In the genomic region with DNA sequence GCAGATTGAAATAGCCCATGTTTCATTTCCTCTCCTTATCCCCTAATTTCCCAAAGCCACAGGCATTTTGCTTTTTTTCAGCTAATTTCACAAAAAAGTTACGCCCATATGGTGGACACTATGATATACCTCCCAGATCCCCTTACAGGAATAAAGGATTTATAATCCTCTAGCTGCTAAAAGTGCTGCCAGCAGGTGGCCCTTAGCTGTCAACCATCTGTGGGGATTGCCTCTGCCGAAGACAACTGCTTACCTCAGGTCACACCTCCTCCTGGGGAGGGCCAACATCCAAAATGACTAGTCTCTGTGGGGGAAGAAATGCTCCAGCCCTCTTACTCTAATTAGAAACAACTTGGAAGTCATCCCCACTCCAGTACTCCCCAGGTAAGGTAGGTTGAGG, we compare ENCODE assay signal across 23 cellular contexts.
A peak's percentile ranks its signal among the peaks of the same experiment; 100 is the strongest.
DNase-seq lines count a peak whose midpoint lies in the region; ATAC-seq, FAIRE-seq and TF ChIP-seq lines count a peak whose summit lies in the region.
"Had no signal": no experiment of that assay in that cellular context is flagged by ENCODE, and none has a peak within 500 bp of the region (broad histone marks: within the 10 kb centered on the region; RNA-seq: fewer than 3 reads in every experiment).

No MANE protein-coding gene starts in this region.

- FAIRE-seq in kidney (lab: Jason Lieb, UNC), result no peak
- FAIRE-seq: islet of Langerhans had no signal

- H3K36me3 ChIP-seq in HEK293 (ENCODE audit: control insufficient read depth in 2 of 2, insufficient read depth in 1 of 2, low read length in 2 of 2), result peaks cover 0 to 9% of the 10 kb centered on the region in 2 experiments; a peak in 2 of 3 replicates
- H3K36me3 ChIP-seq in WERI-Rb-1, result no peaks in the 10 kb centered on the region
- no peaks in the 10 kb centered on the region for H3K36me3 ChIP-seq in kidney (ENCODE audit: control insufficient read depth in 1 of 2, insufficient read depth in 2 of 2, low read length in 2 of 2)
- H3K36me3 ChIP-seq: sigmoid colon, SJCRH30, tibial nerve had no signal

- H3K9me3 ChIP-seq in HEK293 (ENCODE audit: control insufficient read depth, insufficient read depth, low read depth, low read length), result no peaks in the 10 kb centered on the region
- H3K9me3 ChIP-seq in WERI-Rb-1 (ENCODE audit: severe bottlenecking), result no peaks in the 10 kb centered on the region
- no peaks in the 10 kb centered on the region for H3K9me3 ChIP-seq in kidney (ENCODE audit: control insufficient read depth in 1 of 2, low read length in 2 of 2)
- H3K9me3 ChIP-seq: Caco-2, sigmoid colon, SJCRH30, tibial nerve had no signal

- TF ChIP-seq CTCF in HEK293 (tag by site-specific recombination; IDR thresholded peaks at IDR 0.05), result peak; percentile 13; the same call in 1 of the 2 replicates
- 0 out of 2 replicates have a peak, but pooled peaks have one; percentile 32 for TF ChIP-seq CTCF in WERI-Rb-1 (IDR thresholded peaks at IDR 0.05; ENCODE audit: low read depth, low read length)
- TF ChIP-seq CTCF in kidney (IDR thresholded peaks at IDR 0.05; ENCODE audit: borderline replicate concordance, extremely low read depth, insufficient read depth), result peak; percentile 19

- H3K27me3 ChIP-seq in WERI-Rb-1 (ENCODE audit: insufficient read depth, low read depth, severe bottlenecking), result no peaks in the 10 kb centered on the region
- H3K27me3 ChIP-seq: sigmoid colon, SJCRH30, tibial nerve had no signal

- H3K27ac ChIP-seq in HEK293 (ENCODE audit: extremely low read depth, low read depth, low read length) (no peak overlapping the region), WERI-Rb-1 (no peak overlapping the region), kidney (ENCODE audit: low read depth in 2 of 2, low read length in 2 of 2) (no peak overlapping the region)
- H3K27ac ChIP-seq: coronary artery, sigmoid colon, SJCRH30, tibial nerve had no signal

- DNase-seq in D341Med (ENCODE audit: low spot score), result peak; percentile 56
- DNase-seq in WERI-Rb-1, result peak; percentile 75
- no peak for DNase-seq in kidney
- DNase-seq in AML-193 (lab: John Stamatoyannopoulos, UW), result no peak
- DNase-seq: activated CD4-positive, alpha-beta T cell treated with anti-CD3 and anti-CD28 coated beads, Interleukin-2, amount 50 U/mL, for 4 hours; activated T-cell treated with anti-CD3 and anti-CD28 coated beads, Interleukin-2, amount 50 U/mL, for 4 hours; Caco-2; H9; mammary epithelial cell; MV-4-11; naive B cell; NCI-H187 treated with DMSO at 0.1 percent for 48 hours; NCI-H526 treated with DMSO at 0.1 percent for 48 hours; sigmoid colon; SJCRH30; T-helper 17 cell had no signal

- H3K4me3 ChIP-seq in HEK293 (ENCODE audit: low read depth, low read length), result no peak overlapping the region
- no peak overlapping the region for H3K4me3 ChIP-seq in WERI-Rb-1 (ENCODE audit: low read depth, low read length)
- no peak overlapping the region for H3K4me3 ChIP-seq in kidney (ENCODE audit: low read length in 2 of 2)
- H3K4me3 ChIP-seq: coronary artery, sigmoid colon, SJCRH30, tibial nerve had no signal

- intact Hi-C loops in kidney (cut with DNase I), result no loop called here

- no peak for ATAC-seq in HG03025 (IDR thresholded peaks at IDR 0.05; ENCODE audit: low FRiP score, unreplicated experiment)
- ATAC-seq in HG02973 (IDR thresholded peaks at IDR 0.05; ENCODE audit: unreplicated experiment), result no peak
- ATAC-seq: activated naive CD4-positive, alpha-beta T cell treated with anti-CD3 and anti-CD28 coated beads, Interleukin-2, amount 50 U/mL, for 72 hours; activated T-cell treated with anti-CD3 and anti-CD28 coated beads, Interleukin-2, amount 50 U/mL, for 4 hours; T-helper 17 cell had no signal

- peaks cover 22% of the 10 kb centered on the region for H3K4me1 ChIP-seq in HEK293 (ENCODE audit: control insufficient read depth, insufficient read depth, low read length)
- H3K4me1 ChIP-seq in kidney (ENCODE audit: control insufficient read depth in 1 of 2, insufficient read depth in 1 of 2, low read depth in 1 of 2, low read length in 2 of 2), result peaks cover 9 to 25% of the 10 kb centered on the region in 2 donors
- H3K4me1 ChIP-seq: sigmoid colon, SJCRH30 had no signal

- no peak overlapping the region for H3K9ac ChIP-seq in kidney (ENCODE audit: low read length in 2 of 2)

- CTCF ChIA-PET in HEK293 (lab: Yijun Ruan, JAX), result interaction anchor here (0.6 to 1.2 kb wide), 4 partner anchors 10 to 463 kb away, joined by 3 to 4 read pairs (median 4); no protein-coding TSS in a partner anchor

- POLR2A ChIA-PET in HEK293 (lab: Yijun Ruan, JAX), result interaction anchor here (0.5 kb wide), 1 partner anchor 18 kb away, joined by 5 read pairs; no protein-coding TSS in a partner anchor

TF ChIP-seq in HEK293, 187 proteins besides CTCF, POLR2A, EP300 and RAD21:
- no peak for TF ChIP-seq ZNF354C (tag by site-specific recombination; IDR thresholded peaks at IDR 0.05; ENCODE audit: borderline replicate concordance, low read depth)
- no peak for TF ChIP-seq ZNF624 (tag by site-specific recombination; IDR thresholded peaks at IDR 0.05)
- TF ChIP-seq MZF1 (tag by site-specific recombination; IDR thresholded peaks at IDR 0.05; ENCODE audit: borderline replicate concordance), result peak; percentile 82; the same call in 1 of the 2 replicates

Comparison
In these comparisons a context has a peak if more than half of its experiments do, and no peak if none do; other contexts are left out.
1. DNase-seq: peak in D341Med (single experiment) and WERI-Rb-1 (single experiment); none in kidney (single experiment) and AML-193 (0 of 2).
2. Peak in every context shown above with its lines, with median percentiles within 50 percentile points of each other: CTCF ChIP-seq.